Comparison of ENCODE assay signal across 8 cellular contexts in genomic region chr2:73985318-73986084, GRCh38. TPM values are rescaled to one million over a fixed set of nuclear protein-coding genes. Genes with fewer than 3 reads are reported as not detected.
DNase-seq lines count a peak whose midpoint lies in the region; ATAC-seq and TF ChIP-seq lines count a peak whose summit lies in the region.

No MANE protein-coding gene starts in this region.

- DNase-seq in EL, result peak; percentile 29
- no peak for DNase-seq in MG63
- DNase-seq in activated CD4-positive, alpha-beta T cell treated with anti-CD3 and anti-CD28 coated beads, Interleukin-2, amount 50 U/mL, for 48 hours, result peak; percentile 77 to 81
- DNase-seq in endodermal cell, result peak; percentile 63
- DNase-seq in naive thymus-derived CD8-positive, alpha-beta T cell, result peak in 9 of 10 donors; percentile 33 to 77 (median 58)
- DNase-seq in tibial nerve (ENCODE audit: low spot score in 2 of 2), result peak in 1 of 2 donors; percentile 35
- DNase-seq in dedifferentiated amniotic fluid mesenchymal stem cell (ENCODE audit: extremely low spot score), result no peak

- H3K27ac ChIP-seq in endodermal cell (ENCODE audit: low read depth, low read length) (no peak overlapping the region), tibial nerve (peak overlapping the region in 3 of 4 donors; percentile 62 to 79 (median 74))

- H3K9ac ChIP-seq in endodermal cell (ENCODE audit: extremely low read depth, low read length, poor library complexity, severe bottlenecking), result peak overlapping the region; percentile 66

- H3K4me3 ChIP-seq in MG63, result peak overlapping the region; percentile 62
- H3K4me3 ChIP-seq in endodermal cell (ENCODE audit: low read length), result peak overlapping the region; percentile 83
- H3K4me3 ChIP-seq in tibial nerve, result peak overlapping the region; percentile 44 to 76 (median 56)

- no peaks in the 10 kb centered on the region for H3K9me3 ChIP-seq in MG63
- no peaks in the 10 kb centered on the region for H3K9me3 ChIP-seq in endodermal cell (ENCODE audit: control insufficient read depth, low read length)
- H3K9me3 ChIP-seq in tibial nerve, result no peaks in the 10 kb centered on the region

- WGBS in endodermal cell (ENCODE audit: insufficient coverage in 1 of 2, insufficient read length in 1 of 2), 2 experiments, result 3 to 23% methylated on average over 11 to 64 of the region's 64 CpGs
- 9 to 18% methylated on average over 10 to 21 of the region's 64 CpGs for whole genome bisulfite sequencing in tibial nerve, 2 donors

- peak in 1 of 2 donors; percentile 12 for TF ChIP-seq POLR2A in tibial nerve (IDR thresholded peaks at IDR 0.05)

- H3K4me1 ChIP-seq in endodermal cell (ENCODE audit: control insufficient read depth, insufficient read depth, low read length) (peaks cover 18% of the 10 kb centered on the region), tibial nerve (peaks cover 0 to 61% (median 44%) of the 10 kb centered on the region in 4 donors)

- ATAC-seq in GM21717 (IDR thresholded peaks at IDR 0.05; ENCODE audit: unreplicated experiment), result peak; percentile 27
- ATAC-seq in naive thymus-derived CD8-positive, alpha-beta T cell, result peak; percentile 48 to 49

- H3K27me3 Mint-ChIP-seq in endodermal cell (ENCODE audit: insufficient read depth), result peaks cover 30% of the 10 kb centered on the region
- no peaks in the 10 kb centered on the region for H3K27me3 Mint-ChIP-seq in naive thymus-derived CD8-positive, alpha-beta T cell

- H3K36me3 ChIP-seq in MG63 (peaks cover 28% of the 10 kb centered on the region), endodermal cell (ENCODE audit: control insufficient read depth, insufficient read depth, low read length) (peaks cover 20% of the 10 kb centered on the region), tibial nerve (no peaks in the 10 kb centered on the region)

- H3K27me3 ChIP-seq in MG63, result no peaks in the 10 kb centered on the region
- H3K27me3 ChIP-seq in endodermal cell (ENCODE audit: control insufficient read depth, insufficient read depth, low read length, poor library complexity, severe bottlenecking), result peaks cover 9% of the 10 kb centered on the region
- no peaks in the 10 kb centered on the region for H3K27me3 ChIP-seq in tibial nerve

- H3K9me3 Mint-ChIP-seq in endodermal cell, result no peaks in the 10 kb centered on the region
- H3K9me3 Mint-ChIP-seq in naive thymus-derived CD8-positive, alpha-beta T cell, result no peaks in the 10 kb centered on the region

- H3K36me3 Mint-ChIP-seq in endodermal cell (ENCODE audit: low read depth), result peaks cover 25% of the 10 kb centered on the region
- peaks cover 4 to 21% (median 6%) of the 10 kb centered on the region in 3 donors for H3K36me3 Mint-ChIP-seq in naive thymus-derived CD8-positive, alpha-beta T cell

- TF ChIP-seq CTCF in endodermal cell (conservative IDR thresholded peaks at IDR 0.05), result no peak
- TF ChIP-seq CTCF in tibial nerve (IDR thresholded peaks at IDR 0.05), result no peak

- POLR2A ChIA-PET in naive thymus-derived CD8-positive, alpha-beta T cell (lab: Charles Lee), result interaction anchor here (0.6 to 4.0 kb wide), 14 partner anchors 14 to 213 kb away, joined by 3 to 23 read pairs (median 4); partner anchors contain the start of genes DGUOK, MOB1A and MTHFD2

- TF ChIP-seq EP300 in tibial nerve (IDR thresholded peaks at IDR 0.05), result peak in 1 of 2 donors; percentile 60

- peak overlapping the region; percentile 74 for H3K27ac Mint-ChIP-seq in endodermal cell
- peak overlapping the region; percentile 66 to 95 (median 86) for H3K27ac Mint-ChIP-seq in naive thymus-derived CD8-positive, alpha-beta T cell

- H3K4me1 Mint-ChIP-seq in endodermal cell, result peaks cover 60% of the 10 kb centered on the region
- H3K4me1 Mint-ChIP-seq in naive thymus-derived CD8-positive, alpha-beta T cell, result peaks cover 55 to 85% (median 82%) of the 10 kb centered on the region in 4 donors

- peak overlapping the region; percentile 69 for H3K4me3 Mint-ChIP-seq in endodermal cell
- peak overlapping the region; percentile 78 to 91 (median 86) for H3K4me3 Mint-ChIP-seq in naive thymus-derived CD8-positive, alpha-beta T cell

RNA-seq across cellular contexts. Expression of gene TET3, which starts 0.8 kb away (rescaled TPM):
- total RNA-seq in MG63 (2014; rRNA removed; shearing (Covaris generic); ENCODE audit: low replicate concordance), result 1.6 and 2.1 TPM in 2 replicates
- total RNA-seq in endodermal cell, result 10 to 100 TPM; 23.5 to 26.3 TPM
- polyA plus RNA-seq in endodermal cell (2013, experiment 1 of 2), result 12.5 TPM
- 12.4 TPM for polyA plus RNA-seq in endodermal cell (2013, experiment 2 of 2)
- total RNA-seq in naive thymus-derived CD8-positive, alpha-beta T cell, result 10 to 100 TPM; 30.1 to 30.5 TPM
- polyA plus RNA-seq in naive thymus-derived CD8-positive, alpha-beta T cell, result 1 to 10 TPM in 1 of 3 donors, under 1 TPM in 2; 0.46 to 1.0 (median 0.61) TPM
- 10 to 100 TPM in 1 of 4 donors, 1 to 10 TPM in 3; 4.3 to 14.1 (median 6.6) TPM for total RNA-seq in tibial nerve

RNA-seq across cellular contexts. Expression of gene DGUOK, which starts 58.8 kb away (rescaled TPM):
- 28.4 and 51.8 TPM in 2 replicates for total RNA-seq in MG63 (2014; rRNA removed; shearing (Covaris generic); ENCODE audit: low replicate concordance)
- total RNA-seq in endodermal cell (10 to 100 TPM; 61.1 to 85.2 TPM), tibial nerve (10 to 100 TPM; 36.9 to 63.9 (median 44.0) TPM)
- polyA plus RNA-seq in endodermal cell (2013, experiment 1 of 2), result 121 TPM
- polyA plus RNA-seq in endodermal cell (2013, experiment 2 of 2), result 111 TPM
- total RNA-seq in naive thymus-derived CD8-positive, alpha-beta T cell, result 10 to 100 TPM; 70.3 to 72.3 TPM
- 100 to 1,000 TPM; 207 to 219 (median 215) TPM for polyA plus RNA-seq in naive thymus-derived CD8-positive, alpha-beta T cell

Comparison
In these comparisons a context has a peak if more than half of its experiments do, and no peak if none do; other contexts are left out.
1. DNase-seq: peak in EL (single experiment), activated CD4-positive, alpha-beta T cell treated with anti-CD3 and anti-CD28 coated beads, Interleukin-2, amount 50 U/mL, for 48 hours (2 of 2), endodermal cell (single experiment) and naive thymus-derived CD8-positive, alpha-beta T cell (9 of 10); none in MG63 (single experiment) and dedifferentiated amniotic fluid mesenchymal stem cell (single experiment).
2. Peak in every context shown above with its lines, with median percentiles within 50 percentile points of each other: H3K4me3 ChIP-seq.